Comparison of ENCODE assay signal across 8 cellular contexts in genomic region chr12:57090456-57090855, GRCh38. TPM values are rescaled to one million over a fixed set of nuclear protein-coding genes. Genes with fewer than 3 reads are reported as not detected.
DNase-seq lines count a peak whose midpoint lies in the region; TF ChIP-seq lines count a peak whose summit lies in the region.

No MANE protein-coding gene starts in this region.

- H3K27me3 Mint-ChIP-seq in HFFc6 (ENCODE audit: insufficient read depth): peaks cover 21% of the 10 kb centered on the region

- H3K27ac Mint-ChIP-seq in HFFc6: peak overlapping the region; percentile 75

- H3K9me3 Mint-ChIP-seq in HFFc6: no peaks in the 10 kb centered on the region

- no peak overlapping the region for H3K9ac ChIP-seq in muscle layer of colon (ENCODE audit: low read length)

- peaks cover 58% of the 10 kb centered on the region for H3K4me1 ChIP-seq in A673 (ENCODE audit: insufficient read depth, low read length, poor library complexity, severe bottlenecking)
- H3K4me1 ChIP-seq in muscle layer of colon (ENCODE audit: insufficient read depth, low read length): peaks cover 59% of the 10 kb centered on the region

- CTCF ChIA-PET in A673 (lab: Charles Lee): interaction anchor here (0.6 to 2.1 kb wide), 3 partner anchors 14 to 22 kb away, joined by 3 to 15 read pairs (median 9); no protein-coding TSS in a partner anchor

- H3K4me3 ChIP-seq in A673 (ENCODE audit: low read depth, low read length, poor library complexity, severe bottlenecking): peak overlapping the region; percentile 93
- peak overlapping the region; percentile 93 for H3K4me3 ChIP-seq in choroid plexus epithelial cell (ENCODE audit: low read depth, low read length)
- peak overlapping the region; percentile 39 to 66 for H3K4me3 ChIP-seq in muscle layer of colon (ENCODE audit: low read depth in 1 of 2, low read length in 2 of 2)

- peaks cover 22% of the 10 kb centered on the region for H3K36me3 Mint-ChIP-seq in HFFc6 (ENCODE audit: low read depth)

- no peak for DNase-seq in A673 (ENCODE audit: low spot score)
- no peak for DNase-seq in HFFc6
- no peak for DNase-seq in choroid plexus epithelial cell (ENCODE audit: low read depth)
- DNase-seq in HuH-7.5 (ENCODE audit: low spot score): no peak
- DNase-seq in stimulated activated CD8-positive, alpha-beta memory T cell treated with anti-CD3 and anti-CD28 coated beads, Interleukin-4, amount 100 ng/mL, for 48 hours: no peak
- DNase-seq in NCI-H2196 (lab: John Stamatoyannopoulos, UW; ENCODE audit: unreplicated experiment): no peak
- DNase-seq in foreskin melanocyte: no peak

- H3K9me3 ChIP-seq in A673 (ENCODE audit: low read depth, low read length, poor library complexity, severe bottlenecking): no peaks in the 10 kb centered on the region
- no peaks in the 10 kb centered on the region for H3K9me3 ChIP-seq in muscle layer of colon (ENCODE audit: low read length)

- peak overlapping the region; percentile 96 for H3K4me3 Mint-ChIP-seq in HFFc6

- H3K4me1 Mint-ChIP-seq in HFFc6 (ENCODE audit: low read depth): peaks cover 73% of the 10 kb centered on the region

- H3K36me3 ChIP-seq in A673 (ENCODE audit: insufficient read depth, low read length, poor library complexity, severe bottlenecking): peaks cover 46% of the 10 kb centered on the region
- H3K36me3 ChIP-seq in muscle layer of colon (ENCODE audit: insufficient read depth, low read length): peaks cover 41% of the 10 kb centered on the region

- H3K27me3 ChIP-seq in A673 (replicated peaks; ENCODE audit: insufficient read depth, low read depth, low read length, poor library complexity) (no peaks in the 10 kb centered on the region), muscle layer of colon (ENCODE audit: control insufficient read depth in 1 of 2, insufficient read depth in 2 of 2, low read length in 2 of 2) (no peaks in the 10 kb centered on the region)

- intact Hi-C loops in A673 (cut with micrococcal nuclease; ENCODE audit: unreplicated experiment): no loop called here

- H3K27ac ChIP-seq in A673 (ENCODE audit: low read depth, low read length, poor library complexity, severe bottlenecking) (peak overlapping the region; percentile 75), muscle layer of colon (ENCODE audit: low read depth, low read length) (peak overlapping the region; percentile 84)

- POLR2A ChIA-PET in A673 (lab: Charles Lee; ENCODE audit: low non-redundant PET): no interaction called here

- TF ChIP-seq CTCF in A673 (conservative IDR thresholded peaks at IDR 0.05; ENCODE audit: low read depth, low read length) (no peak), HFFc6 (IDR thresholded peaks at IDR 0.05) (no peak), choroid plexus epithelial cell (conservative IDR thresholded peaks at IDR 0.05; ENCODE audit: low read depth, low read length) (no peak)

- no TSS peak for BruUV-seq in A673 (replicated peaks; lab: Mats Ljungman, UMichigan)

RNA-seq across cellular contexts. Expression of gene NAB2, which starts 1.5 kb away (rescaled TPM):
- 58.0 and 61.8 TPM in 2 replicates for total RNA-seq in A673 (2021)
- total RNA-seq in HFFc6 (2021; fragmentation: NEBNext Ultra II Directional; extraction: Animal tissue kit (Norgen Biotek cat#: 25700)): 10 to 100 TPM; 37.9 to 48.1 (median 44.8) TPM

RNA-seq across cellular contexts. Expression of gene NEMP1, which starts 11.9 kb away (rescaled TPM):
- 57.8 and 68.6 TPM in 2 replicates for total RNA-seq in A673 (2021)
- total RNA-seq in HFFc6 (2021; fragmentation: NEBNext Ultra II Directional; extraction: Animal tissue kit (Norgen Biotek cat#: 25700)): 10 to 100 TPM; 13.0 to 22.1 (median 20.7) TPM

RNA-seq across cellular contexts. Expression of gene STAT6, which starts 20.7 kb away (rescaled TPM):
- 96.3 and 111 TPM in 2 replicates for total RNA-seq in A673 (2021)
- 100 to 1,000 TPM in 1 of 6 experiments, 10 to 100 TPM in 5; 83.7 to 102 (median 93.5) TPM for total RNA-seq in HFFc6 (2021; fragmentation: NEBNext Ultra II Directional; extraction: Animal tissue kit (Norgen Biotek cat#: 25700))

RNA-seq across cellular contexts. Expression of gene LRP1, which starts 37.8 kb away (rescaled TPM):
- total RNA-seq in A673 (2021): 31.0 and 43.6 TPM in 2 replicates
- 100 to 1,000 TPM; 187 to 332 (median 201) TPM for total RNA-seq in HFFc6 (2021; fragmentation: NEBNext Ultra II Directional; extraction: Animal tissue kit (Norgen Biotek cat#: 25700))

RNA-seq across cellular contexts. Expression of gene MYO1A, which starts 40.5 kb away (rescaled TPM):
- 1.1 and 1.2 TPM in 2 replicates for total RNA-seq in A673 (2021)
- total RNA-seq in HFFc6 (2021; fragmentation: NEBNext Ultra II Directional; extraction: Animal tissue kit (Norgen Biotek cat#: 25700)): under 1 TPM in 1 of 6 experiments, not detected in 5; 0.23 TPM
